25 cellular contexts compared by ENCODE assay signal in genomic region chr10:116691544-116692126, GRCh38. TPM values are rescaled to one million over a fixed set of nuclear protein-coding genes. Genes with fewer than 3 reads are reported as not detected.
DNase-seq lines count a peak whose midpoint lies in the region; ATAC-seq and TF ChIP-seq lines count a peak whose summit lies in the region.
"Had no signal": no experiment of that assay in that cellular context is flagged by ENCODE, and none has a peak within 500 bp of the region (broad histone marks: within the 10 kb centered on the region; RNA-seq: fewer than 3 reads in every experiment).

No MANE protein-coding gene starts in this region.

- no peak for TF ChIP-seq CTCF in dorsolateral prefrontal cortex (IDR thresholded peaks at IDR 0.05 in 54 of 56, conservative IDR thresholded peaks at IDR 0.05 in 2 of 56; ENCODE audit: low read depth in 1 of 56, partially characterized antibody in 56 of 56)
- TF ChIP-seq CTCF in spleen (IDR thresholded peaks at IDR 0.05 in 8 of 11, conservative IDR thresholded peaks at IDR 0.05 in 3 of 11) = no peak
- TF ChIP-seq CTCF in BE2C (IDR thresholded peaks at IDR 0.05; ENCODE audit: low read depth, low read length) = no peak

- no peak for TF ChIP-seq POLR2A in spleen (IDR thresholded peaks at IDR 0.05)

- 54% methylated on average over 10 of the region's 10 CpGs for WGBS in right cardiac atrium
- WGBS in spleen, 5 donors = 68 to 83% (median 73%) methylated on average over 5 to 10 of the region's 10 CpGs

- intact Hi-C loops in dorsolateral prefrontal cortex (cut with DNase I) = loop anchor here in 1 of 2 donors (2.0 kb wide), 1 partner anchor 49 kb away; no protein-coding TSS in a partner anchor
- intact Hi-C loops in right cardiac atrium (cut with DNase I) = no loop called here
- intact Hi-C loops in spleen (cut with DNase I; ENCODE audit: low total_unique reads) = no loop called here

- H3K27me3 ChIP-seq in BLaER1 (no peaks in the 10 kb centered on the region), dorsolateral prefrontal cortex (no peaks in the 10 kb centered on the region), right cardiac atrium (ENCODE audit: control insufficient read depth, insufficient read depth) (no peaks in the 10 kb centered on the region), spleen (replicated peaks in 1 of 7) (no peaks in the 10 kb centered on the region), H7 (ENCODE audit: control insufficient read depth, insufficient read depth, low read length) (no peaks in the 10 kb centered on the region), BE2C (no peaks in the 10 kb centered on the region)
- H3K27me3 ChIP-seq: breast epithelium, transverse colon had no signal

- no peak overlapping the region for H3K4me3 ChIP-seq in BLaER1
- no peak overlapping the region for H3K4me3 ChIP-seq in dorsolateral prefrontal cortex
- H3K4me3 ChIP-seq in right cardiac atrium (ENCODE audit: low read length) = no peak overlapping the region
- H3K4me3 ChIP-seq in spleen = no peak overlapping the region
- no peak overlapping the region for H3K4me3 ChIP-seq in H7 (ENCODE audit: insufficient read depth, low read depth, low read length)
- no peak overlapping the region for H3K4me3 ChIP-seq in BE2C (ENCODE audit: low read depth, low read length)
- H3K4me3 ChIP-seq: breast epithelium, PC-9, transverse colon had no signal

- no peak overlapping the region for H3K9ac ChIP-seq in BLaER1

- H3K4me2 ChIP-seq in BLaER1 = 0 out of 2 replicates have a peak overlapping the region, but pooled peaks have one; percentile 10
- H3K4me2 ChIP-seq: PC-9 had no signal

- peaks cover 16% of the 10 kb centered on the region for H3K4me1 ChIP-seq in BLaER1
- H3K4me1 ChIP-seq in right cardiac atrium (ENCODE audit: control insufficient read depth, insufficient read depth, low read length) = peaks cover 10% of the 10 kb centered on the region
- H3K4me1 ChIP-seq in spleen = peaks cover 0 to 41% (median 4%) of the 10 kb centered on the region in 6 donors
- no peaks in the 10 kb centered on the region for H3K4me1 ChIP-seq in BE2C

- peak in 2 of 10 donors; percentile 40 to 59 for DNase-seq in dorsolateral prefrontal cortex
- DNase-seq in right cardiac atrium = peak; percentile 51 to 81 (median 78)
- DNase-seq in spleen = peak; percentile 77
- DNase-seq in H7 = no peak
- DNase-seq in SW 1271 (lab: John Stamatoyannopoulos, UW) = no peak
- DNase-seq in BE2C = no peak
- DNase-seq: activated gamma-delta T cell; activated naive CD8-positive, alpha-beta T cell treated with anti-CD3 and anti-CD28 coated beads, Interleukin-2, amount 50 U/mL, for 24 hours; activated T-cell treated with anti-CD3 and anti-CD28 coated beads, Interleukin-2, amount 50 U/mL, for 1 hour; cortex of kidney; GF-D8; kidney glomerular epithelial cell; NCI-H146; NCI-H510A treated with DMSO at 0.1 percent for 48 hours; NK-92 treated with Interleukin-12 subunit alpha and Interleukin-12 subunit beta, amount 100 ng/mL, for 24 hours; PC-9; SIG-M5; stimulated activated CD4-positive, alpha-beta T cell treated with anti-CD3 and anti-CD28 coated beads, Interleukin-4, amount 100 ng/mL, for 24 hours; stimulated activated naive CD4-positive, alpha-beta T cell treated with Interleukin-2 at 50 U/mL for 16 hours; transverse colon had no signal

- ATAC-seq in right cardiac atrium (no peak), HG03378 (IDR thresholded peaks at IDR 0.05; ENCODE audit: unreplicated experiment) (no peak)
- ATAC-seq: activated CD4-positive, CD25-positive, alpha-beta regulatory T cell treated with anti-CD3 and anti-CD28 coated beads, Interleukin-2, amount 50 U/mL, for 24 hours; activated naive CD8-positive, alpha-beta T cell treated with anti-CD3 and anti-CD28 coated beads, Interleukin-2, amount 50 U/mL, for 24 hours had no signal

- H4K20me1 ChIP-seq in BLaER1 = no peaks in the 10 kb centered on the region

- H3K27ac ChIP-seq in BLaER1 (no peak overlapping the region), dorsolateral prefrontal cortex (peak overlapping the region in 44 of 59 donors; percentile 1 to 85 (median 54)), right cardiac atrium (ENCODE audit: low read length) (no peak overlapping the region), spleen (peak overlapping the region in 1 of 8 donors; percentile 11)
- H3K27ac ChIP-seq: neutrophil, PC-9 had no signal

- H3K9me3 ChIP-seq in BLaER1 = peaks cover 4% of the 10 kb centered on the region; the same call in 1 of the 2 replicates
- no peaks in the 10 kb centered on the region for H3K9me3 ChIP-seq in right cardiac atrium (ENCODE audit: control insufficient read depth, low read length)
- no peaks in the 10 kb centered on the region for H3K9me3 ChIP-seq in spleen
- no peaks in the 10 kb centered on the region for H3K9me3 ChIP-seq in BE2C
- H3K9me3 ChIP-seq: breast epithelium, neutrophil, transverse colon had no signal

- H3K36me3 ChIP-seq in BLaER1 = no peaks in the 10 kb centered on the region
- H3K36me3 ChIP-seq in spleen = no peaks in the 10 kb centered on the region
- H3K36me3 ChIP-seq in H7 (replicated peaks; ENCODE audit: control insufficient read depth, insufficient read depth, low read length) = no peaks in the 10 kb centered on the region
- H3K36me3 ChIP-seq in BE2C = no peaks in the 10 kb centered on the region
- H3K36me3 ChIP-seq: breast epithelium, neutrophil, transverse colon had no signal

RNA-seq across cellular contexts. Expression of gene HSPA12A, which starts 50.7 kb away (rescaled TPM):
- total RNA-seq in dorsolateral prefrontal cortex (100 to 1,000 TPM in 118 of 120 experiments, 10 to 100 TPM in 2; 81.7 to 241 (median 174) TPM), right cardiac atrium (10 to 100 TPM; 13.1 to 21.9 (median 15.5) TPM), spleen (10 to 100 TPM in 4 of 7 donors, 1 to 10 TPM in 3; 5.6 to 16.5 (median 11.0) TPM)
- polyA plus RNA-seq in right cardiac atrium (8.4 TPM), spleen (1 to 10 TPM; 1.5 to 3.6 (median 1.8) TPM)
- 1.9 and 2.2 TPM in 2 replicates for total RNA-seq in H7 (2014; rRNA removed; shearing (Covaris generic))
- polyA plus RNA-seq in BE2C (2012; ENCODE audit: insufficient read depth, insufficient read length, low read depth) = 0.77 TPM

Comparison
In these comparisons a context has a peak if more than half of its experiments do, and no peak if none do; other contexts are left out.
1. H3K27ac ChIP-seq: peak in dorsolateral prefrontal cortex (44 of 59); none in BLaER1 (single experiment) and right cardiac atrium (single experiment).
2. DNase-seq: peak in right cardiac atrium (3 of 3) and spleen (single experiment); none in H7 (single experiment), SW 1271 (0 of 2) and BE2C (single experiment).